7 cellular contexts compared by ENCODE assay signal in the genomic region with DNA sequence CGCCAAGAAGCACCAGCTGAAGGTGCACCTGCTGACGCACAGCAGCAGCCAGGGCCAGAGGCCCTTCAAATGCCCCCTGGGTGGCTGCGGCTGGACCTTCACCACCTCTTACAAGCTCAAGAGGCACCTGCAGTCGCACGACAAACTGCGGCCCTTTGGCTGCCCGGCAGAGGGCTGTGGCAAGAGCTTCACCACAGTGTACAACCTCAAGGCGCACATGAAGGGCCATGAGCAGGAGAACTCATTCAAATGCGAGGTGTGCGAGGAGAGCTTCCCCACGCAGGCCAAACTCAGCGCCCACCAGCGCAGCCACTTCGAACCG. TPM values are rescaled to one million over a fixed set of nuclear protein-coding genes. Genes with fewer than 3 reads are reported as not detected.
DNase-seq lines count a peak whose midpoint lies in the region; ATAC-seq, FAIRE-seq and TF ChIP-seq lines count a peak whose summit lies in the region.
"Not testable (repeated sequence)": the region's sequence is repeated elsewhere in the genome, so short reads cannot be mapped to it uniquely, and the experiment has no call there.

No MANE protein-coding gene starts in this region.

- H3K9me3 ChIP-seq in Loucy (ENCODE audit: insufficient read depth, low read depth, low read length); SK-N-SH; GM12878 (replicated peaks; ENCODE audit: control insufficient read depth, insufficient read depth, low read length); right cardiac atrium (ENCODE audit: control insufficient read depth, low read length); osteoblast (ENCODE audit: low read depth, low read length): not testable (repeated sequence)

- peak overlapping the region; percentile 78 for H3K4me3 ChIP-seq in Loucy (ENCODE audit: low read length, poor library complexity, severe bottlenecking)
- H3K4me3 ChIP-seq in SK-N-SH (ENCODE audit: low read depth in 2 of 2, low read length in 1 of 2) = peak overlapping the region; percentile 58 to 64
- peak overlapping the region; percentile 53; the same call in 1 of the 2 replicates for H3K4me3 ChIP-seq in GM12878
- peak overlapping the region; percentile 66 for H3K4me3 ChIP-seq in right cardiac atrium (ENCODE audit: low read length)
- H3K4me3 ChIP-seq in osteoblast (ENCODE audit: insufficient read depth, low read length) = peak overlapping the region; percentile 70

- TF ChIP-seq CTCF in Loucy (conservative IDR thresholded peaks at IDR 0.05; ENCODE audit: low read length) (peak; percentile 18; the same call in 1 of the 2 replicates), GM12878 (IDR thresholded peaks at IDR 0.05 in 2 of 3, conservative IDR thresholded peaks at IDR 0.05 in 1 of 3; ENCODE audit: control insufficient read depth in 2 of 3, extremely low read depth in 1 of 3, insufficient read depth in 1 of 3, low read depth in 3 of 3, low read length in 3 of 3) (0 out of 6 replicates have a peak, but pooled peaks of 1 of the 3 experiments have one; percentile 2)
- TF ChIP-seq CTCF in SK-N-SH (IDR thresholded peaks at IDR 0.05); osteoblast (IDR thresholded peaks at IDR 0.05; ENCODE audit: extremely low read depth, low read depth, low read length): not testable (repeated sequence)

- not testable (repeated sequence) for BruUV-seq in GM12878 (replicated peaks; lab: Mats Ljungman, UMichigan)

- H3K9ac ChIP-seq in Loucy (ENCODE audit: low read depth, low read length, poor library complexity, severe bottlenecking) = peak overlapping the region; percentile 77
- peak overlapping the region; percentile 72; the same call in 1 of the 2 replicates for H3K9ac ChIP-seq in SK-N-SH
- H3K9ac ChIP-seq in GM12878 (ENCODE audit: control insufficient read depth, insufficient read depth, low read length) = peak overlapping the region; percentile 44; the same call in 1 of the 2 replicates

- H3K4me2 ChIP-seq in Loucy (ENCODE audit: low read depth, low read length, poor library complexity, severe bottlenecking) = peak overlapping the region; percentile 59
- H3K4me2 ChIP-seq in SK-N-SH = peak overlapping the region; percentile 73; the same call in 1 of the 2 replicates
- H3K4me2 ChIP-seq in GM12878 (ENCODE audit: control insufficient read depth, insufficient read depth) = peak overlapping the region; percentile 45; the same call in 1 of the 2 replicates
- H3K4me2 ChIP-seq in osteoblast (ENCODE audit: insufficient read depth, low read length) = peak overlapping the region; percentile 63

- RAD21 ChIA-PET in GM12878 (lab: Charles Lee; ENCODE audit: unreplicated experiment) = not testable (repeated sequence)

- peaks cover 30% of the 10 kb centered on the region for H4K20me1 ChIP-seq in Loucy (ENCODE audit: insufficient read depth, low read length, poor library complexity, severe bottlenecking)
- peaks cover 20% of the 10 kb centered on the region; the same call in 1 of the 2 replicates for H4K20me1 ChIP-seq in SK-N-SH (ENCODE audit: insufficient read depth)
- H4K20me1 ChIP-seq in GM12878 (ENCODE audit: control insufficient read depth, insufficient read depth); osteoblast (ENCODE audit: insufficient read depth, low read length): not testable (repeated sequence)

- H3K27me3 ChIP-seq in Loucy (ENCODE audit: insufficient read depth, low read length, poor library complexity, severe bottlenecking); SK-N-SH (ENCODE audit: insufficient read depth); GM12878 (replicated peaks in 1 of 2; ENCODE audit: control insufficient read depth in 2 of 2, insufficient read depth in 2 of 2, low read length in 1 of 2); right cardiac atrium (ENCODE audit: control insufficient read depth, insufficient read depth); osteoblast (ENCODE audit: insufficient read depth, low read length): not testable (repeated sequence)

- POLR2A ChIA-PET in SK-N-SH (lab: Yijun Ruan, JAX); GM12878 (lab: Charles Lee): not testable (repeated sequence)

- peak; percentile 20 for DNase-seq in SK-N-SH
- DNase-seq in GM12878 (ENCODE audit: low read depth, low spot score); osteoblast (ENCODE audit: insufficient read length, low spot score, missing footprints): not testable (repeated sequence)
- peak in 2 of 3 donors; percentile 21 to 49 for DNase-seq in right cardiac atrium

- not testable (repeated sequence) for TF ChIP-seq POLR2A in GM12878 (IDR thresholded peaks at IDR 0.05; ENCODE audit: low read depth, low read length)

- H2AFZ ChIP-seq in Loucy (ENCODE audit: low read length); SK-N-SH (ENCODE audit: low read depth); GM12878 (ENCODE audit: control insufficient read depth, low read depth, low read length); osteoblast (ENCODE audit: low read length): not testable (repeated sequence)

- not testable (repeated sequence) for H3K9me2 ChIP-seq in Loucy (replicated peaks; ENCODE audit: low read depth, low read length); SK-N-SH

- H3K79me2 ChIP-seq in Loucy (ENCODE audit: insufficient read depth, low read length) = peaks cover 31% of the 10 kb centered on the region
- peaks cover 13% of the 10 kb centered on the region; the same call in 1 of the 2 replicates for H3K79me2 ChIP-seq in SK-N-SH (ENCODE audit: insufficient read depth)
- peaks cover 11% of the 10 kb centered on the region for H3K79me2 ChIP-seq in GM12878 (ENCODE audit: control insufficient read depth, insufficient read depth, low read length)
- peaks cover 12% of the 10 kb centered on the region for H3K79me2 ChIP-seq in osteoblast (ENCODE audit: insufficient read depth, low read length)

- SMC1A ChIA-PET in GM12878 (lab: Charles Lee; ENCODE audit: uncharacterized antibody, unreplicated experiment) = not testable (repeated sequence)

- H3K27ac ChIP-seq in SK-N-SH (ENCODE audit: low read depth in 2 of 2, low read length in 1 of 2) (peak overlapping the region in 1 of 2 experiments; percentile 68; a peak in 2 of 4 replicates), right cardiac atrium (ENCODE audit: low read length) (peak overlapping the region; percentile 82)
- H3K27ac ChIP-seq in GM12878 (ENCODE audit: control insufficient read depth, insufficient read depth); osteoblast (ENCODE audit: low read depth, low read length): not testable (repeated sequence)

- not testable (repeated sequence) for H3K4me1 ChIP-seq in Loucy (ENCODE audit: insufficient read depth, low read length, poor library complexity, severe bottlenecking); SK-N-SH (ENCODE audit: control insufficient read depth in 1 of 2, insufficient read depth in 2 of 2, low read depth in 1 of 2, low read length in 1 of 2); GM12878 (ENCODE audit: control insufficient read depth, insufficient read depth, low read length); right cardiac atrium (ENCODE audit: control insufficient read depth, insufficient read depth, low read length)
- H3K4me1 ChIP-seq in osteoblast (ENCODE audit: insufficient read depth, low read length) = peaks cover 33% of the 10 kb centered on the region

- 14% methylated on average over 4 of the region's 15 CpGs for WGBS in SK-N-SH (ENCODE audit: low lambda C conversion rate)
- 32% methylated on average over 12 of the region's 15 CpGs for WGBS in GM12878 (ENCODE audit: insufficient coverage, insufficient replicate concordance, low lambda C conversion rate, missing lambda C conversion rate)
- 29% methylated on average over 13 of the region's 15 CpGs for WGBS in right cardiac atrium

- not testable (repeated sequence) for H3K36me3 ChIP-seq in Loucy (ENCODE audit: insufficient read depth, low read length); SK-N-SH (replicated peaks in 1 of 2; ENCODE audit: control insufficient read depth in 1 of 2, insufficient read depth in 2 of 2, low read length in 1 of 2); GM12878 (ENCODE audit: control insufficient read depth in 2 of 2, insufficient read depth in 2 of 2, low read length in 1 of 2); osteoblast (ENCODE audit: insufficient read depth, low read length)

- ATAC-seq in GM18499 (IDR thresholded peaks at IDR 0.05; ENCODE audit: insufficient read depth, unreplicated experiment) = peak; percentile 28
- ATAC-seq in HG02623 (IDR thresholded peaks at IDR 0.05; ENCODE audit: unreplicated experiment) = peak; percentile 33
- ATAC-seq in GM12878 = peak; percentile 75
- ATAC-seq in right cardiac atrium = peak; percentile 54 to 66

- in situ Hi-C loops in GM12878 (cut with MboI) = loop anchor here (25.0 kb wide), 1 partner anchor 781 kb away; no protein-coding TSS in a partner anchor

- intact Hi-C loops in GM12878 (cut with micrococcal nuclease; ENCODE audit: unreplicated experiment) = loop anchor here (10.0 kb wide), 4 partner anchors 222 to 858 kb away; a partner anchor contains a TSS
- intact Hi-C loops in right cardiac atrium (cut with DNase I) = not testable (repeated sequence)

- not testable (repeated sequence) for TF ChIP-seq EP300 in SK-N-SH (IDR thresholded peaks at IDR 0.05; ENCODE audit: borderline replicate concordance in 1 of 2, low read depth in 1 of 2, low read length in 1 of 2); GM12878 (IDR thresholded peaks at IDR 0.05; ENCODE audit: borderline replicate concordance in 1 of 2, control insufficient read depth in 1 of 2, low read depth in 2 of 2, low read length in 2 of 2)

- H3F3A ChIP-seq in Loucy (ENCODE audit: low read depth) = not testable (repeated sequence)
- H3F3A ChIP-seq in SK-N-SH (replicated peaks; ENCODE audit: insufficient read depth) = peaks cover 20% of the 10 kb centered on the region

- CTCF ChIA-PET in SK-N-SH (lab: Yijun Ruan, JAX) = interaction anchor here (0.8 to 1.2 kb wide), 2 partner anchors 8 to 9 kb away, joined by 3 to 5 read pairs; no protein-coding TSS in a partner anchor
- CTCF ChIA-PET in GM12878 (lab: Yijun Ruan, JAX) = not testable (repeated sequence)

- TF ChIP-seq RAD21 in SK-N-SH (IDR thresholded peaks at IDR 0.05; ENCODE audit: low read length); GM12878 (IDR thresholded peaks at IDR 0.05; ENCODE audit: insufficient read depth, low read depth, low read length): not testable (repeated sequence)

- not testable (repeated sequence) for FAIRE-seq in GM12878 (lab: Jason Lieb, UNC)

RNA-seq across cellular contexts. Expression of a gene that starts 1.0 kb away (rescaled TPM):
- polyA plus RNA-seq in SK-N-SH (2012; rRNA removed) = 1.7 and 2.1 TPM in 2 replicates
- 2.1 TPM in 2 replicates for polyA plus RNA-seq in SK-N-SH (2012; cell fraction: cytosol; rRNA removed)
- 1.1 and 1.6 TPM in 2 replicates for polyA plus RNA-seq in SK-N-SH (2012; cell fraction: nucleus; rRNA removed)
- total RNA-seq in GM12878 (2013; cell fraction: nucleolus; rRNA removed) = 11.2 and 11.7 TPM in 2 replicates
- 4.4 and 5.2 TPM in 2 replicates for total RNA-seq in GM12878 (2014; rRNA removed)
- total RNA-seq in GM12878 (2014; rRNA removed; fragmentation: Illumina TruSeq; extraction: Trizol) = 2.7 and 3.0 TPM in 2 replicates
- 4.1 and 4.6 TPM in 2 replicates for total RNA-seq in GM12878 (2021)
- 1.8 TPM for polyA plus RNA-seq in GM12878 (2011; ENCODE audit: low read depth)
- 8.1 and 9.4 TPM in 2 replicates for polyA plus RNA-seq in GM12878 (2011; rRNA removed)
- polyA plus RNA-seq in GM12878 (2011; cell fraction: cytosol; rRNA removed) = 4.1 and 4.9 TPM in 2 replicates
- 3.7 and 4.3 TPM in 2 replicates for polyA plus RNA-seq in GM12878 (2011; cell fraction: nucleus; rRNA removed)
- 3.6 and 3.9 TPM in 2 replicates for polyA plus RNA-seq in GM12878 (2012)
- polyA plus RNA-seq in GM12878 (2014; fragmentation: Illumina TruSeq; extraction: Trizol) = 3.5 and 4.9 TPM in 2 replicates
- polyA plus RNA-seq in GM12878 (2014; fragmentation: Nextera tagmentation; extraction: Ambion mirVana) = under 1 TPM; 0.47 to 0.77 TPM
- 2.2 and 2.4 TPM in 2 replicates for polyA plus RNA-seq in GM12878 (2014; rRNA removed)
- 1 to 10 TPM; 1.7 to 3.2 TPM for polyA plus RNA-seq in GM12878 (2016; fragmentation: Nextera tagmentation; extraction: Ambion mirVana)
- polyA minus RNA-seq in GM12878 (2011; rRNA and poly(A)+ RNA removed) = 12.4 and 12.9 TPM in 2 replicates
- polyA minus RNA-seq in GM12878 (2011; cell fraction: cytosol; rRNA and poly(A)+ RNA removed) = 4.6 and 4.9 TPM in 2 replicates
- 10.0 and 12.7 TPM in 2 replicates for polyA minus RNA-seq in GM12878 (2011; cell fraction: nucleus; rRNA and poly(A)+ RNA removed)
- 1 to 10 TPM; 5.3 to 5.5 (median 5.3) TPM for total RNA-seq in right cardiac atrium
- polyA plus RNA-seq in right cardiac atrium = 2.2 TPM
- 11.5 and 12.3 TPM in 2 replicates for total RNA-seq in osteoblast
